Comparison of ENCODE assay signal across 9 cellular contexts in genomic region chr2:164479460-164479859, GRCh38.
DNase-seq lines count a peak whose midpoint lies in the region; ATAC-seq and TF ChIP-seq lines count a peak whose summit lies in the region.
"Had no signal": no experiment of that assay in that cellular context is flagged by ENCODE, and none has a peak within 500 bp of the region (broad histone marks: within the 10 kb centered on the region; RNA-seq: fewer than 3 reads in every experiment).

No MANE protein-coding gene starts in this region.

- H3F3A ChIP-seq in OCI-LY1 (ENCODE audit: insufficient read depth, low read length), result no peaks in the 10 kb centered on the region

- H3K4me1 ChIP-seq in OCI-LY1 (ENCODE audit: insufficient read depth, low read length, severe bottlenecking), result no peaks in the 10 kb centered on the region

- peak; percentile 26; the same call in 1 of the 2 replicates for TF ChIP-seq CTCF in OCI-LY1 (IDR thresholded peaks at IDR 0.05; ENCODE audit: low read length)

- H3K27me3 ChIP-seq in OCI-LY1 (ENCODE audit: insufficient read depth, low read length), result no peaks in the 10 kb centered on the region

- no peaks in the 10 kb centered on the region for H3K27me3 Mint-ChIP-seq in stimulated activated naive B cell treated with anti-CD40 and anti-IgM and Interleukin-4, amounts not matched to agents 10 μg/mL and 1 μg/mL and 100 μg/mL, for 72 hours
- H3K27me3 Mint-ChIP-seq: B cell had no signal

- DNase-seq in DMS153 treated with DMSO at 0.1 percent for 48 hours (lab: John Stamatoyannopoulos, UW; ENCODE audit: unreplicated experiment) (peak; percentile 30), DMS153 (lab: John Stamatoyannopoulos, UW) (no peak), fibroblast of the conjunctiva (ENCODE audit: low read depth) (peak; percentile 5), skeletal muscle cell (ENCODE audit: low read depth) (peak; percentile 4), COLO829 (ENCODE audit: low spot score) (no peak), cerebellar nuclear complex (lab: John Stamatoyannopoulos, UW) (no peak)
- DNase-seq in stimulated activated naive B cell treated with anti-CD40 and anti-IgM and Interleukin-4, amounts not matched to agents 10 μg/mL and 1 μg/mL and 100 μg/mL, for 72 hours, result no peak

- no peak overlapping the region for H3K4me3 Mint-ChIP-seq in stimulated activated naive B cell treated with anti-CD40 and anti-IgM and Interleukin-4, amounts not matched to agents 10 μg/mL and 1 μg/mL and 100 μg/mL, for 72 hours
- H3K4me3 Mint-ChIP-seq: B cell had no signal

- no peak overlapping the region for H3K9ac ChIP-seq in OCI-LY1 (ENCODE audit: low read length)

- H3K27ac Mint-ChIP-seq in stimulated activated naive B cell treated with anti-CD40 and anti-IgM and Interleukin-4, amounts not matched to agents 10 μg/mL and 1 μg/mL and 100 μg/mL, for 72 hours, result no peak overlapping the region
- H3K27ac Mint-ChIP-seq: B cell had no signal

- no peaks in the 10 kb centered on the region for H4K20me1 ChIP-seq in OCI-LY1 (ENCODE audit: insufficient read depth, low read length)

- no peaks in the 10 kb centered on the region for H3K36me3 Mint-ChIP-seq in stimulated activated naive B cell treated with anti-CD40 and anti-IgM and Interleukin-4, amounts not matched to agents 10 μg/mL and 1 μg/mL and 100 μg/mL, for 72 hours

- no peaks in the 10 kb centered on the region for H3K4me1 Mint-ChIP-seq in stimulated activated naive B cell treated with anti-CD40 and anti-IgM and Interleukin-4, amounts not matched to agents 10 μg/mL and 1 μg/mL and 100 μg/mL, for 72 hours
- H3K4me1 Mint-ChIP-seq: B cell had no signal

- no peak overlapping the region for H3K4me2 ChIP-seq in OCI-LY1 (ENCODE audit: low read length)

- no peak overlapping the region for H3K27ac ChIP-seq in OCI-LY1 (ENCODE audit: low read depth, low read length, poor library complexity, severe bottlenecking)

- no peak overlapping the region for H2AFZ ChIP-seq in OCI-LY1 (ENCODE audit: low read length)

- H3K36me3 ChIP-seq in OCI-LY1 (ENCODE audit: insufficient read depth, low read length), result no peaks in the 10 kb centered on the region

- ATAC-seq in stimulated activated naive B cell treated with anti-CD40 and anti-IgM and Interleukin-4, amounts not matched to agents 10 μg/mL and 1 μg/mL and 100 μg/mL, for 72 hours (replicated peaks), result no peak

- H3K4me3 ChIP-seq in OCI-LY1 (ENCODE audit: low read depth, low read length, poor library complexity, severe bottlenecking) (no peak overlapping the region), skeletal muscle cell (ENCODE audit: low read depth, low read length) (no peak overlapping the region)

- H3K9me3 ChIP-seq in OCI-LY1 (ENCODE audit: low read length), result no peaks in the 10 kb centered on the region

- no peaks in the 10 kb centered on the region for H3K9me2 ChIP-seq in OCI-LY1 (ENCODE audit: low read depth, low read length)

- H3K9me3 Mint-ChIP-seq in stimulated activated naive B cell treated with anti-CD40 and anti-IgM and Interleukin-4, amounts not matched to agents 10 μg/mL and 1 μg/mL and 100 μg/mL, for 72 hours, result no peaks in the 10 kb centered on the region

- H3K79me2 ChIP-seq in OCI-LY1 (ENCODE audit: insufficient read depth, low read length), result no peaks in the 10 kb centered on the region

Comparison
In these comparisons a context has a peak if more than half of its experiments do, and no peak if none do; other contexts are left out.
1. DNase-seq: peak in DMS153 treated with DMSO at 0.1 percent for 48 hours (single experiment), fibroblast of the conjunctiva (single experiment) and skeletal muscle cell (single experiment); none in DMS153 (single experiment), stimulated activated naive B cell treated with anti-CD40 and anti-IgM and Interleukin-4, amounts not matched to agents 10 μg/mL and 1 μg/mL and 100 μg/mL, for 72 hours (single experiment), COLO829 (single experiment) and cerebellar nuclear complex (0 of 2).